ENCODE assay signal across 10 cellular contexts in the genomic region with DNA sequence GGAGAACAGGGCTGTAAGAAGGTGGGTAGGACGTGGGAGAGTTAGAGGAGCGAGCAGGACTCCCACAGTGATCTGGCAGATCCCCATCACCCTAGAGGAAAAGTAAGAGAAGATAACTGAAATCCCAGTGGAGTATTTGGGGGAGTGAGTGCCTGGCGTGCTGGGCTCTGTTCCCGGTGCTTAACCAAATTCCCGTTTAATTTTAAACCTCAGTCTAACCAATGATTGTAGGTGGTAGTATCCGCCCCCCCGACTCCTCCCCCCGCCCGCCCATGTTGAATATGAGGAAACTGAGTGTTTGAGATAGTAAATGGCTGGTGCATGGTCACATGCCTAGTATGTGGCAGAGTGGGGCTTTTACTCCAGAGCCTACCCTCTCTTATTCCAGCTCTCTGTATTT. TPM values are rescaled to one million over a fixed set of nuclear protein-coding genes. Genes with fewer than 3 reads are reported as not detected.
DNase-seq lines count a peak whose midpoint lies in the region; ATAC-seq and TF ChIP-seq lines count a peak whose summit lies in the region.
"Had no signal": no experiment of that assay in that cellular context is flagged by ENCODE, and none has a peak within 500 bp of the region (broad histone marks: within the 10 kb centered on the region; RNA-seq: fewer than 3 reads in every experiment).

No MANE protein-coding gene starts in this region.

- no peaks in the 10 kb centered on the region for H3K9me3 ChIP-seq in colonic mucosa

- H3K4me1 Mint-ChIP-seq in CD14-positive monocyte (peaks cover 35% of the 10 kb centered on the region), neural crest cell (peaks cover 37% of the 10 kb centered on the region)

- no peak for ATAC-seq in GM18511 (IDR thresholded peaks at IDR 0.05; ENCODE audit: unreplicated experiment)
- ATAC-seq in GM18858 (IDR thresholded peaks at IDR 0.05; ENCODE audit: unreplicated experiment), result no peak
- ATAC-seq in GM21737 (IDR thresholded peaks at IDR 0.05; ENCODE audit: unreplicated experiment), result no peak

- H3K27ac ChIP-seq in colonic mucosa, result no peak overlapping the region

- H3K27me3 ChIP-seq in colonic mucosa, result no peaks in the 10 kb centered on the region

- H3K4me3 ChIP-seq in NB4 (ENCODE audit: low read depth, low read length) (peak overlapping the region; percentile 96), colonic mucosa (no peak overlapping the region)

- no peak for TF ChIP-seq POLR2A in NB4 (IDR thresholded peaks at IDR 0.05; ENCODE audit: extremely low read depth, insufficient read length)

- H3K9me3 Mint-ChIP-seq in CD14-positive monocyte, result no peaks in the 10 kb centered on the region
- H3K9me3 Mint-ChIP-seq in neural crest cell, result no peaks in the 10 kb centered on the region

- H3K27ac Mint-ChIP-seq in CD14-positive monocyte (peak overlapping the region in 4 of 7 donors; percentile 71 to 99 (median 74)), neural crest cell (ENCODE audit: unreplicated experiment) (peak overlapping the region; percentile 78)

- no peak overlapping the region for H3K4me3 Mint-ChIP-seq in CD14-positive monocyte
- H3K4me3 Mint-ChIP-seq in neural crest cell, result peak overlapping the region; percentile 98

- no peaks in the 10 kb centered on the region for H3K36me3 ChIP-seq in colonic mucosa

- peaks cover 29 to 42% of the 10 kb centered on the region in 2 donors for H3K36me3 Mint-ChIP-seq in CD14-positive monocyte
- H3K36me3 Mint-ChIP-seq in neural crest cell (ENCODE audit: low read depth), result no peaks in the 10 kb centered on the region

- TF ChIP-seq CTCF in CD14-positive monocyte (IDR thresholded peaks at IDR 0.05) (no peak), NB4 (IDR thresholded peaks at IDR 0.05; ENCODE audit: low read depth, low read length) (no peak), colonic mucosa (IDR thresholded peaks at IDR 0.05) (no peak), neural crest cell (conservative IDR thresholded peaks at IDR 0.05) (no peak)

- peaks cover 0 to 6% (median 0%) of the 10 kb centered on the region in 3 donors for H3K27me3 Mint-ChIP-seq in CD14-positive monocyte (ENCODE audit: low read depth in 3 of 3)
- H3K27me3 Mint-ChIP-seq in neural crest cell (ENCODE audit: low read depth), result peaks cover 2% of the 10 kb centered on the region

- peak overlapping the region; percentile 73 to 96 for H3K9ac ChIP-seq in colonic mucosa (ENCODE audit: low read depth in 2 of 2, low read length in 2 of 2)

- intact Hi-C loops in CD14-positive monocyte (cut with micrococcal nuclease) (loop anchor here (5.0 to 10.0 kb wide), 3 partner anchors 50 to 288 kb away; a partner anchor contains a TSS), colonic mucosa (cut with DNase I) (loop anchor here (10.0 kb wide), 2 partner anchors 48 to 168 kb away; a partner anchor contains a TSS)

- DNase-seq in CD14-positive monocyte (ENCODE audit: low spot score) (no peak), NB4 (ENCODE audit: low read depth) (no peak), colonic mucosa (no peak), neural crest cell (ENCODE audit: low read depth, low spot score) (no peak), NCI-H510A treated with DMSO at 0.1 percent for 48 hours (lab: John Stamatoyannopoulos, UW) (no peak)
- DNase-seq: NCI-H1417 treated with DMSO at 0.1 percent for 48 hours had no signal

- H3K4me1 ChIP-seq in colonic mucosa, result peaks cover 11% of the 10 kb centered on the region

RNA-seq across cellular contexts. Expression of a gene that starts 1.2 kb away (rescaled TPM):
- polyA plus RNA-seq in CD14-positive monocyte, result 10 to 100 TPM; 16.6 to 24.4 TPM
- total RNA-seq in colonic mucosa (10 to 100 TPM; 20.7 to 36.9 TPM), neural crest cell (66.6 and 73.1 TPM in 2 replicates)

RNA-seq across cellular contexts. Expression of a gene that starts 3.1 kb away (rescaled TPM):
- 1 to 10 TPM; 1.7 to 2.0 TPM for polyA plus RNA-seq in CD14-positive monocyte
- 1 to 10 TPM; 3.2 to 3.8 TPM for total RNA-seq in colonic mucosa
- 32.9 and 33.0 TPM in 2 replicates for total RNA-seq in neural crest cell

RNA-seq across cellular contexts. Expression of a gene that starts 5.0 kb away (rescaled TPM):
- polyA plus RNA-seq in CD14-positive monocyte, result not detected
- total RNA-seq in colonic mucosa (not detected), neural crest cell (0.73 TPM in 1 of 2 replicates, not detected in the other)
- total RNA-seq: bronchial epithelial cell had no signal

RNA-seq across cellular contexts. Expression of a gene that starts 50.4 kb away (rescaled TPM):
- polyA plus RNA-seq in CD14-positive monocyte, result 10 to 100 TPM; 79.6 to 81.9 TPM
- total RNA-seq in colonic mucosa, result 100 to 1,000 TPM; 579 to 596 TPM
- 1,351 and 1,375 TPM in 2 replicates for total RNA-seq in neural crest cell
